35 cellular contexts compared by ENCODE assay signal in genomic region chr5:141995656-141996055, GRCh38. TPM values are rescaled to one million over a fixed set of nuclear protein-coding genes. Genes with fewer than 3 reads are reported as not detected.
"Had no signal": no experiment of that assay in that cellular context is flagged by ENCODE, and none has a peak within 500 bp of the region (broad histone marks: within the 10 kb centered on the region; RNA-seq: fewer than 3 reads in every experiment).

No MANE protein-coding gene starts in this region.

- H3K9me3 ChIP-seq: adrenal gland, body of pancreas, breast epithelium had no signal

- H3K27me3 Mint-ChIP-seq: activated B cell treated with CpG ODN at 0.5 μM for 24 hours; activated CD4-positive, alpha-beta memory T cell treated with anti-CD3 and anti-CD28 coated beads for 36 hours; activated CD4-positive, alpha-beta T cell treated with anti-CD3 and anti-CD28 coated beads, Interleukin-2, amount 10 ng/mL, durations not matched to agents 24 days and 14 days; activated CD8-positive, alpha-beta T cell treated with anti-CD3 and anti-CD28 coated beads for 36 hours; activated naive CD8-positive, alpha-beta T cell treated with anti-CD3 and anti-CD28 coated beads, Interleukin-2, amount 10 ng/mL, durations not matched to agents 7 days and 5 days; activated T-helper 17 cell treated with anti-CD3 and anti-CD28 coated beads, Interleukin-2, amount 50 U/mL, for 72 hours had no signal

- H3K27ac Mint-ChIP-seq: activated B cell treated with CpG ODN at 0.5 μM for 24 hours; activated CD4-positive, alpha-beta memory T cell treated with anti-CD3 and anti-CD28 coated beads for 36 hours; activated CD4-positive, alpha-beta T cell treated with anti-CD3 and anti-CD28 coated beads, Interleukin-2, amount 10 ng/mL, durations not matched to agents 24 days and 14 days; activated CD8-positive, alpha-beta T cell treated with anti-CD3 and anti-CD28 coated beads for 36 hours; activated naive CD4-positive, alpha-beta T cell treated with anti-CD3 and anti-CD28 coated beads for 36 hours; activated naive CD4-positive, alpha-beta T cell treated with anti-CD3 and anti-CD28 coated beads, Interleukin-2, amount 50 U/mL, for 72 hours; activated naive CD8-positive, alpha-beta T cell treated with anti-CD3 and anti-CD28 coated beads, Interleukin-2, amount 10 ng/mL, durations not matched to agents 7 days and 5 days; activated T-cell treated with anti-CD3 and anti-CD28 coated beads, Interleukin-2, amount 50 U/mL, for 72 hours; activated T-helper 1 cell treated with anti-CD3 and anti-CD28 coated beads, Interleukin-12 subunit alpha, Interleukin-12 subunit beta, Interleukin-2, Interleukin-4 antibody, amounts not matched to agents 30 ng/mL and 10 ng/mL and 1 ng/mL, durations not matched to agents 14 hours and 24 hours and 36 hours; activated T-helper 17 cell treated with anti-CD3 and anti-CD28 coated beads, Interleukin-2, amount 50 U/mL, for 72 hours; T-helper 1 cell treated with Interleukin-12 subunit alpha and Interleukin-12 subunit beta and Interleukin-4 antibody, amounts not matched to agents 30 μg/mL and 1 μg/mL, for 36 hours; T-helper 2 cell treated with Interferon-gamma antibody and Interleukin-4, amounts not matched to agents 5 μg/mL and 100 μg/mL, for 36 hours had no signal

- H3K27ac ChIP-seq: body of pancreas, brain microvascular endothelial cell, breast epithelium, VCaP had no signal

- H3K4me1 ChIP-seq: breast epithelium had no signal

- H3K27me3 ChIP-seq: adrenal gland, body of pancreas, brain microvascular endothelial cell, breast epithelium had no signal

- DNase-seq: activated B cell treated with CpG ODN at 0.5 μM for 24 hours; activated CD4-positive, alpha-beta memory T cell treated with anti-CD3 and anti-CD28 coated beads for 36 hours; activated CD4-positive, alpha-beta T cell treated with anti-CD3 and anti-CD28 coated beads for 4 hours; activated CD4-positive, alpha-beta T cell treated with anti-CD3 and anti-CD28 coated beads, Interleukin-2, amount 10 ng/mL, durations not matched to agents 24 days and 14 days; activated CD4-positive, alpha-beta T cell treated with anti-CD3 and anti-CD28 coated beads, Interleukin-2, amount 50 U/mL, for 1 hour; activated CD4-positive, alpha-beta T cell treated with anti-CD3 and anti-CD28 coated beads, Interleukin-2, amount 50 U/mL, for 4 hours; activated CD4-positive, CD25-positive, alpha-beta regulatory T cell treated with anti-CD3 and anti-CD28 coated beads, Interleukin-2, amount 50 U/mL, for 72 hours; activated CD8-positive, alpha-beta memory T cell treated with anti-CD3 and anti-CD28 coated beads, Interleukin-2, amount 50 U/mL, for 4 hours; activated CD8-positive, alpha-beta T cell treated with anti-CD3 and anti-CD28 coated beads for 36 hours; activated effector memory CD4-positive, alpha-beta T cell treated with anti-CD3 and anti-CD28 coated beads, Interleukin-2, amount 50 U/mL, for 16 hours; activated gamma-delta T cell treated with Interleukin-2 at 50 U/mL for 16 hours; activated naive CD4-positive, alpha-beta T cell; activated naive CD4-positive, alpha-beta T cell treated with anti-CD3 and anti-CD28 coated beads for 36 hours; activated naive CD4-positive, alpha-beta T cell treated with anti-CD3 and anti-CD28 coated beads, Interleukin-2, amount 50 U/mL, for 16 hours; activated naive CD8-positive, alpha-beta T cell treated with anti-CD3 and anti-CD28 coated beads, Interleukin-2, amount 10 ng/mL, durations not matched to agents 7 days and 5 days; activated T-cell treated with anti-CD3 and anti-CD28 coated beads for 4 hours; activated T-cell treated with anti-CD3 and anti-CD28 coated beads, Interleukin-2, amount 50 U/mL, for 1 hour; activated T-cell treated with anti-CD3 and anti-CD28 coated beads, Interleukin-2, amount 50 U/mL, for 4 hours; activated T-cell treated with anti-CD3 and anti-CD28 coated beads, Interleukin-2, amount 50 U/mL, for 72 hours; adrenal gland; amniotic stem cell; aorta; body of pancreas; brain microvascular endothelial cell; central memory CD4-positive, alpha-beta T cell; T-helper 1 cell; T-helper 2 cell; T-helper 9 cell had no signal

- H3K36me3 ChIP-seq: breast epithelium had no signal

- ATAC-seq: activated CD8-positive, alpha-beta T cell treated with anti-CD3 and anti-CD28 coated beads for 36 hours; activated naive CD4-positive, alpha-beta T cell treated with anti-CD3 and anti-CD28 coated beads, Interleukin-2, amount 50 U/mL, for 72 hours; activated T-cell treated with anti-CD3 and anti-CD28 coated beads, Interleukin-2, amount 50 U/mL, for 4 hours; activated T-cell treated with anti-CD3 and anti-CD28 coated beads, Interleukin-2, amount 50 U/mL, for 72 hours; activated T-helper 17 cell treated with anti-CD3 and anti-CD28 coated beads, Interleukin-2, amount 50 U/mL, for 72 hours; body of pancreas had no signal

- H3K4me3 Mint-ChIP-seq: activated B cell treated with CpG ODN at 0.5 μM for 24 hours; activated CD4-positive, alpha-beta memory T cell treated with anti-CD3 and anti-CD28 coated beads for 36 hours; activated CD4-positive, alpha-beta T cell treated with anti-CD3 and anti-CD28 coated beads, Interleukin-2, amount 10 ng/mL, durations not matched to agents 24 days and 14 days; activated CD8-positive, alpha-beta T cell treated with anti-CD3 and anti-CD28 coated beads for 36 hours; activated naive CD4-positive, alpha-beta T cell treated with anti-CD3 and anti-CD28 coated beads for 36 hours; activated naive CD8-positive, alpha-beta T cell treated with anti-CD3 and anti-CD28 coated beads, Interleukin-2, amount 10 ng/mL, durations not matched to agents 7 days and 5 days; activated T-cell treated with anti-CD3 and anti-CD28 coated beads, Interleukin-2, amount 50 U/mL, for 4 hours; activated T-cell treated with anti-CD3 and anti-CD28 coated beads, Interleukin-2, amount 50 U/mL, for 72 hours; activated T-helper 1 cell treated with anti-CD3 and anti-CD28 coated beads, Interleukin-12 subunit alpha, Interleukin-12 subunit beta, Interleukin-2, Interleukin-4 antibody, amounts not matched to agents 30 ng/mL and 10 ng/mL and 1 ng/mL, durations not matched to agents 14 hours and 24 hours and 36 hours; activated T-helper 17 cell treated with anti-CD3 and anti-CD28 coated beads, Interleukin-2, amount 50 U/mL, for 72 hours; T-helper 1 cell treated with Interleukin-12 subunit alpha and Interleukin-12 subunit beta and Interleukin-4 antibody, amounts not matched to agents 30 μg/mL and 1 μg/mL, for 36 hours; T-helper 2 cell treated with Interferon-gamma antibody and Interleukin-4, amounts not matched to agents 5 μg/mL and 100 μg/mL, for 36 hours had no signal

- H3K4me1 Mint-ChIP-seq: activated B cell treated with CpG ODN at 0.5 μM for 24 hours had no signal

- H3K9me3 Mint-ChIP-seq: activated B cell treated with CpG ODN at 0.5 μM for 24 hours; activated CD4-positive, alpha-beta memory T cell treated with anti-CD3 and anti-CD28 coated beads for 36 hours; activated CD4-positive, alpha-beta T cell treated with anti-CD3 and anti-CD28 coated beads, Interleukin-2, amount 10 ng/mL, durations not matched to agents 24 days and 14 days; activated CD8-positive, alpha-beta T cell treated with anti-CD3 and anti-CD28 coated beads for 36 hours; activated naive CD4-positive, alpha-beta T cell treated with anti-CD3 and anti-CD28 coated beads for 36 hours; activated naive CD4-positive, alpha-beta T cell treated with anti-CD3 and anti-CD28 coated beads, Interleukin-2, amount 50 U/mL, for 72 hours; activated naive CD8-positive, alpha-beta T cell treated with anti-CD3 and anti-CD28 coated beads, Interleukin-2, amount 10 ng/mL, durations not matched to agents 7 days and 5 days; activated T-cell treated with anti-CD3 and anti-CD28 coated beads, Interleukin-2, amount 50 U/mL, for 4 hours; activated T-cell treated with anti-CD3 and anti-CD28 coated beads, Interleukin-2, amount 50 U/mL, for 72 hours; activated T-helper 1 cell treated with anti-CD3 and anti-CD28 coated beads, Interleukin-12 subunit alpha, Interleukin-12 subunit beta, Interleukin-2, Interleukin-4 antibody, amounts not matched to agents 30 ng/mL and 10 ng/mL and 1 ng/mL, durations not matched to agents 14 hours and 24 hours and 36 hours; activated T-helper 17 cell treated with anti-CD3 and anti-CD28 coated beads, Interleukin-2, amount 50 U/mL, for 72 hours; T-helper 1 cell treated with Interleukin-12 subunit alpha and Interleukin-12 subunit beta and Interleukin-4 antibody, amounts not matched to agents 30 μg/mL and 1 μg/mL, for 36 hours; T-helper 2 cell treated with Interferon-gamma antibody and Interleukin-4, amounts not matched to agents 5 μg/mL and 100 μg/mL, for 36 hours had no signal

- H3K4me3 ChIP-seq: adrenal gland, body of pancreas, breast epithelium had no signal

RNA-seq across cellular contexts. Expression of gene PCDH12, which starts 37.7 kb away (rescaled TPM):
- total RNA-seq: activated B cell treated with CpG ODN at 0.5 μM for 24 hours had no signal
